In genomic region chr1:205810448-205811157, GRCh38 we compare ENCODE assay signal across 10 cellular contexts. TPM values are rescaled to one million over a fixed set of nuclear protein-coding genes. Genes with fewer than 3 reads are reported as not detected.
DNase-seq lines count a peak whose midpoint lies in the region; ATAC-seq, FAIRE-seq and TF ChIP-seq lines count a peak whose summit lies in the region.
"Had no signal": no experiment of that assay in that cellular context is flagged by ENCODE, and none has a peak within 500 bp of the region (broad histone marks: within the 10 kb centered on the region; RNA-seq: fewer than 3 reads in every experiment).

No MANE protein-coding gene starts in this region.

- H3K4me1 Mint-ChIP-seq in activated T-helper 2 cell treated with anti-CD3 and anti-CD28 coated beads, Interferon-gamma antibody, Interleukin-2, Interleukin-4, amounts not matched to agents 10 μg/mL and 5 μg/mL and 100 μg/mL, durations not matched to agents 14 hours and 24 hours and 36 hours (ENCODE audit: low read depth): peaks cover 62% of the 10 kb centered on the region

- H3K4me3 ChIP-seq in AG04450 (ENCODE audit: low read depth, low read length) (no peak overlapping the region), keratinocyte (ENCODE audit: control insufficient read depth in 2 of 3, extremely low read depth in 1 of 3, insufficient read depth in 2 of 3, low read depth in 1 of 3, low read length in 3 of 3) (no peak overlapping the region)

- DNase-seq in AG04450 (ENCODE audit: low read depth, low spot score) (no peak), keratinocyte (ENCODE audit: low read depth, low spot score) (no peak), dedifferentiated amniotic fluid mesenchymal stem cell (ENCODE audit: extremely low spot score) (no peak), AG08395 (ENCODE audit: low spot score) (no peak)
- no peak for DNase-seq in activated T-helper 2 cell treated with anti-CD3 and anti-CD28 coated beads, Interferon-gamma antibody, Interleukin-2, Interleukin-4, amounts not matched to agents 10 μg/mL and 5 μg/mL and 100 μg/mL, durations not matched to agents 14 hours and 24 hours and 36 hours (ENCODE audit: low spot score)
- DNase-seq: activated naive CD8-positive, alpha-beta T cell treated with anti-CD3 and anti-CD28 coated beads, Interleukin-2, amount 10 ng/mL, durations not matched to agents 7 days and 5 days had no signal

- FAIRE-seq in keratinocyte (lab: Jason Lieb, UNC): no peak

- peaks cover 23% of the 10 kb centered on the region for H3K4me1 ChIP-seq in keratinocyte (ENCODE audit: control insufficient read depth, extremely low read depth, insufficient read depth, low read length)

- peaks cover 17% of the 10 kb centered on the region for H3K79me2 ChIP-seq in keratinocyte (ENCODE audit: control insufficient read depth, insufficient read depth, low read length)

- H3K27me3 ChIP-seq in AG04450 (ENCODE audit: control insufficient read depth, insufficient read depth, low read length) (no peaks in the 10 kb centered on the region), keratinocyte (ENCODE audit: control insufficient read depth, extremely low read depth, insufficient read depth, low read length) (no peaks in the 10 kb centered on the region)

- POLR2A ChIA-PET in AG04450 (lab: Yijun Ruan, JAX): interaction anchor here (0.6 kb wide), 1 partner anchor 14 kb away, joined by 4 read pairs; no protein-coding TSS in a partner anchor

- intact Hi-C loops in activated T-helper 2 cell treated with anti-CD3 and anti-CD28 coated beads, Interferon-gamma antibody, Interleukin-2, Interleukin-4, amounts not matched to agents 10 μg/mL and 5 μg/mL and 100 μg/mL, durations not matched to agents 14 hours and 24 hours and 36 hours (cut with micrococcal nuclease): loop anchor here (5.0 kb wide), 1 partner anchor 42 kb away; the partner anchor contains the start of gene PM20D1

- no peaks in the 10 kb centered on the region for H3K27me3 Mint-ChIP-seq in activated T-helper 2 cell treated with anti-CD3 and anti-CD28 coated beads, Interferon-gamma antibody, Interleukin-2, Interleukin-4, amounts not matched to agents 10 μg/mL and 5 μg/mL and 100 μg/mL, durations not matched to agents 14 hours and 24 hours and 36 hours (ENCODE audit: low read depth)

- dilution Hi-C loops in keratinocyte (cut with MboI; ENCODE audit: extremely low pct_ligation_motif_present, low sequenced_read_pairs): no loop called here

- H3K9me3 ChIP-seq in AG04450 (ENCODE audit: control insufficient read depth, insufficient read depth, low read length) (no peaks in the 10 kb centered on the region), keratinocyte (ENCODE audit: control insufficient read depth, low read depth, low read length) (no peaks in the 10 kb centered on the region)

- H3K9ac ChIP-seq in keratinocyte (ENCODE audit: control insufficient read depth, extremely low read depth, insufficient read depth, low read length): no peak overlapping the region

- H3K4me3 Mint-ChIP-seq in activated T-helper 2 cell treated with anti-CD3 and anti-CD28 coated beads, Interferon-gamma antibody, Interleukin-2, Interleukin-4, amounts not matched to agents 10 μg/mL and 5 μg/mL and 100 μg/mL, durations not matched to agents 14 hours and 24 hours and 36 hours (ENCODE audit: low read depth): peak overlapping the region; percentile 93

- CTCF ChIA-PET in AG04450 (lab: Charles Lee): interaction anchor here (0.5 to 5.1 kb wide), 7 partner anchors 9 to 295 kb away, joined by 3 to 35 read pairs (median 4); no protein-coding TSS in a partner anchor

- H3K4me2 ChIP-seq in keratinocyte (ENCODE audit: control insufficient read depth, extremely low read depth, insufficient read depth, low read depth, low read length): no peak overlapping the region

- H3K9me1 ChIP-seq in keratinocyte (ENCODE audit: control insufficient read depth, extremely low read depth, insufficient read depth, low read length): no peaks in the 10 kb centered on the region

- H3K27ac ChIP-seq in AG04450 (ENCODE audit: low read depth, low read length): no peak overlapping the region
- H3K27ac ChIP-seq in keratinocyte (ENCODE audit: control insufficient read depth, insufficient read depth, low read length): no peak overlapping the region

- no peaks in the 10 kb centered on the region for H3K9me3 Mint-ChIP-seq in activated T-helper 2 cell treated with anti-CD3 and anti-CD28 coated beads, Interferon-gamma antibody, Interleukin-2, Interleukin-4, amounts not matched to agents 10 μg/mL and 5 μg/mL and 100 μg/mL, durations not matched to agents 14 hours and 24 hours and 36 hours
- H3K9me3 Mint-ChIP-seq: activated naive CD8-positive, alpha-beta T cell treated with anti-CD3 and anti-CD28 coated beads, Interleukin-2, amount 10 ng/mL, durations not matched to agents 7 days and 5 days had no signal

- peak; percentile 31; the same call in 1 of the 2 replicates for TF ChIP-seq CTCF in AG04450 (IDR thresholded peaks at IDR 0.05; ENCODE audit: low read depth, low read length)
- TF ChIP-seq CTCF in GM12874 (IDR thresholded peaks at IDR 0.05; ENCODE audit: insufficient read depth, low read depth, low read length): 0 out of 2 replicates have a peak, but pooled peaks have one; percentile 6
- TF ChIP-seq CTCF in keratinocyte (optimal IDR thresholded peaks at IDR 0.05 in 1 of 3, IDR thresholded peaks at IDR 0.05 in 1 of 3, conservative IDR thresholded peaks at IDR 0.05 in 1 of 3; ENCODE audit: extremely low read depth in 1 of 3, insufficient read depth in 2 of 3, low read length in 3 of 3): peak in 2 of 3 experiments; percentile 26 to 32

- peaks cover 43% of the 10 kb centered on the region for H3K36me3 Mint-ChIP-seq in activated T-helper 2 cell treated with anti-CD3 and anti-CD28 coated beads, Interferon-gamma antibody, Interleukin-2, Interleukin-4, amounts not matched to agents 10 μg/mL and 5 μg/mL and 100 μg/mL, durations not matched to agents 14 hours and 24 hours and 36 hours (ENCODE audit: low read depth)

- H3K27ac Mint-ChIP-seq in activated T-helper 2 cell treated with anti-CD3 and anti-CD28 coated beads, Interferon-gamma antibody, Interleukin-2, Interleukin-4, amounts not matched to agents 10 μg/mL and 5 μg/mL and 100 μg/mL, durations not matched to agents 14 hours and 24 hours and 36 hours: no peak overlapping the region
- H3K27ac Mint-ChIP-seq: activated naive CD8-positive, alpha-beta T cell treated with anti-CD3 and anti-CD28 coated beads, Interleukin-2, amount 10 ng/mL, durations not matched to agents 7 days and 5 days had no signal

- H4K20me1 ChIP-seq in keratinocyte (ENCODE audit: control insufficient read depth, extremely low read depth, insufficient read depth, low read length): no peaks in the 10 kb centered on the region

- H2AFZ ChIP-seq in keratinocyte (ENCODE audit: control insufficient read depth, low read length): no peak overlapping the region

- ATAC-seq in GM18870 (IDR thresholded peaks at IDR 0.05; ENCODE audit: unreplicated experiment) (no peak), HG03469 (IDR thresholded peaks at IDR 0.05; ENCODE audit: unreplicated experiment) (no peak)

- H3K36me3 ChIP-seq in keratinocyte (ENCODE audit: control insufficient read depth in 2 of 2, extremely low read depth in 1 of 2, insufficient read depth in 2 of 2, low read length in 2 of 2): peaks cover 11 to 15% of the 10 kb centered on the region in 2 experiments

RNA-seq across cellular contexts. Expression of gene SLC41A1, which starts 2.4 kb away (rescaled TPM):
- polyA plus RNA-seq in AG04450 (2011; rRNA removed) (23.9 and 29.0 TPM in 2 replicates), keratinocyte (11.0 to 22.5 TPM (median 21.7 TPM) in 3 replicates)
- 13.6 TPM in 2 replicates for polyA minus RNA-seq in AG04450 (2011; rRNA and poly(A)+ RNA removed)
- 46.9 and 48.5 TPM in 2 replicates for total RNA-seq in activated T-helper 2 cell treated with anti-CD3 and anti-CD28 coated beads, Interferon-gamma antibody, Interleukin-2, Interleukin-4, amounts not matched to agents 10 μg/mL and 5 μg/mL and 100 μg/mL, durations not matched to agents 14 hours and 24 hours and 36 hours
- 5.5 TPM for polyA plus RNA-seq in keratinocyte (2011; ENCODE audit: low read depth)
- 10.9 and 15.4 TPM in 2 replicates for polyA plus RNA-seq in keratinocyte (2011; cell fraction: cytosol; rRNA removed)
- polyA plus RNA-seq in keratinocyte (2011; cell fraction: nucleus; rRNA removed): 30.7 and 33.9 TPM in 2 replicates
- polyA plus RNA-seq in keratinocyte (2012; ENCODE audit: low replicate concordance): 11.5 and 15.7 TPM in 2 replicates
- 10.0 to 23.1 TPM (median 14.9 TPM) in 3 replicates for polyA minus RNA-seq in keratinocyte
- polyA minus RNA-seq in keratinocyte (2011; cell fraction: cytosol; rRNA and poly(A)+ RNA removed): 6.9 TPM
- 10.8 and 15.1 TPM in 2 replicates for polyA minus RNA-seq in keratinocyte (2011; cell fraction: nucleus; rRNA and poly(A)+ RNA removed)

RNA-seq across cellular contexts. Expression of gene RAB29, which starts 35.3 kb away (rescaled TPM):
- 13.8 and 14.6 TPM in 2 replicates for polyA plus RNA-seq in AG04450 (2011; rRNA removed)
- polyA minus RNA-seq in AG04450 (2011; rRNA and poly(A)+ RNA removed): 8.4 and 8.7 TPM in 2 replicates
- total RNA-seq in activated T-helper 2 cell treated with anti-CD3 and anti-CD28 coated beads, Interferon-gamma antibody, Interleukin-2, Interleukin-4, amounts not matched to agents 10 μg/mL and 5 μg/mL and 100 μg/mL, durations not matched to agents 14 hours and 24 hours and 36 hours: 26.2 and 26.7 TPM in 2 replicates
- 26.7 to 28.0 TPM (median 27.3 TPM) in 3 replicates for polyA plus RNA-seq in keratinocyte
- polyA plus RNA-seq in keratinocyte (2011; ENCODE audit: low read depth): 6.2 TPM
- 23.7 and 28.5 TPM in 2 replicates for polyA plus RNA-seq in keratinocyte (2011; cell fraction: cytosol; rRNA removed)
- polyA plus RNA-seq in keratinocyte (2011; cell fraction: nucleus; rRNA removed): 28.4 and 29.1 TPM in 2 replicates
- polyA plus RNA-seq in keratinocyte (2012; ENCODE audit: low replicate concordance): 12.5 and 27.2 TPM in 2 replicates
- polyA minus RNA-seq in keratinocyte: 16.1 to 17.9 TPM (median 17.0 TPM) in 3 replicates
- 21.7 TPM for polyA minus RNA-seq in keratinocyte (2011; cell fraction: cytosol; rRNA and poly(A)+ RNA removed)
- 10.8 and 17.6 TPM in 2 replicates for polyA minus RNA-seq in keratinocyte (2011; cell fraction: nucleus; rRNA and poly(A)+ RNA removed)

RNA-seq across cellular contexts. Expression of gene PM20D1, which starts 39.3 kb away (rescaled TPM):
- polyA plus RNA-seq in AG04450 (2011; rRNA removed): 0.09 TPM in 1 of 2 replicates, not detected in the other
- polyA minus RNA-seq in AG04450 (2011; rRNA and poly(A)+ RNA removed): not detected in 2 replicates
- 0.57 and 0.78 TPM in 2 replicates for total RNA-seq in activated T-helper 2 cell treated with anti-CD3 and anti-CD28 coated beads, Interferon-gamma antibody, Interleukin-2, Interleukin-4, amounts not matched to agents 10 μg/mL and 5 μg/mL and 100 μg/mL, durations not matched to agents 14 hours and 24 hours and 36 hours
- polyA plus RNA-seq in keratinocyte: 0.03 to 0.05 TPM (median 0.04 TPM) in 3 replicates
- polyA plus RNA-seq in keratinocyte (2011; ENCODE audit: low read depth): not detected
- not detected in 2 replicates for polyA plus RNA-seq in keratinocyte (2011; cell fraction: cytosol; rRNA removed)
- 0.24 TPM in 1 of 2 replicates, not detected in the other for polyA plus RNA-seq in keratinocyte (2011; cell fraction: nucleus; rRNA removed)
- polyA plus RNA-seq in keratinocyte (2012; ENCODE audit: low replicate concordance): not detected in 2 replicates
- polyA minus RNA-seq in keratinocyte: 0.10 TPM in 1 of 3 replicates, not detected in the others
- polyA minus RNA-seq in keratinocyte (2011; cell fraction: cytosol; rRNA and poly(A)+ RNA removed): not detected
- not detected in 2 replicates for polyA minus RNA-seq in keratinocyte (2011; cell fraction: nucleus; rRNA and poly(A)+ RNA removed)
- total RNA-seq: lung microvascular endothelial cell had no signal
